Comparison of ENCODE assay signal across 1 cellular context in genomic region chr9:137948642-137949041, GRCh38.
TF ChIP-seq lines count a peak whose summit lies in the region.

No MANE protein-coding gene starts in this region.

TF ChIP-seq in HEK293, 187 proteins besides CTCF, POLR2A, EP300 and RAD21 (continued from another document and continues in another):
- TF ChIP-seq PRDM4 (tag by site-specific recombination; IDR thresholded peaks at IDR 0.05) (no peak), ZNF148 (tag by site-specific recombination; IDR thresholded peaks at IDR 0.05; ENCODE audit: borderline replicate concordance) (peak; percentile 89), ZNF664 (tag by site-specific recombination; IDR thresholded peaks at IDR 0.05) (no peak), ZNF248 (tag by site-specific recombination; IDR thresholded peaks at IDR 0.05) (peak; percentile 20; the same call in 1 of the 2 replicates), TSHZ1 (tag by site-specific recombination; IDR thresholded peaks at IDR 0.05; ENCODE audit: borderline replicate concordance) (no peak), ZNF777 (tag by site-specific recombination; IDR thresholded peaks at IDR 0.05; ENCODE audit: borderline replicate concordance) (peak; percentile 38; the same call in 1 of the 2 replicates), ZNF362 (tag by site-specific recombination; IDR thresholded peaks at IDR 0.05) (no peak), ZSCAN16 (tag by site-specific recombination; IDR thresholded peaks at IDR 0.05) (no peak), BCL6B (tag by site-specific recombination; IDR thresholded peaks at IDR 0.05) (peak; percentile 22; the same call in 1 of the 2 replicates), ZNF202 (tag by site-specific recombination; IDR thresholded peaks at IDR 0.05; ENCODE audit: borderline replicate concordance) (peak; percentile 47; the same call in 1 of the 2 replicates), ZNF239 (tag by site-specific recombination; IDR thresholded peaks at IDR 0.05) (no peak), ZNF514 (tag by site-specific recombination; IDR thresholded peaks at IDR 0.05) (peak; percentile 20; the same call in 1 of the 2 replicates), ZNF311 (tag by site-specific recombination; IDR thresholded peaks at IDR 0.05; ENCODE audit: borderline replicate concordance) (0 out of 2 replicates have a peak, but pooled peaks have one; percentile 33), PRDM6 (tag by site-specific recombination; IDR thresholded peaks at IDR 0.05) (no peak), ZNF157 (tag by site-specific recombination; IDR thresholded peaks at IDR 0.05) (peak; percentile 52; the same call in 1 of the 2 replicates), ZFP41 (tag by site-specific recombination; IDR thresholded peaks at IDR 0.05; ENCODE audit: borderline replicate concordance) (no peak), ZNF548 (tag by site-specific recombination; IDR thresholded peaks at IDR 0.05) (no peak), ZNF785 (tag by site-specific recombination; IDR thresholded peaks at IDR 0.05) (peak; percentile 59; the same call in 1 of the 2 replicates), ZNF843 (tag by site-specific recombination; IDR thresholded peaks at IDR 0.05) (0 out of 2 replicates have a peak, but pooled peaks have one; percentile 24), ZNF155 (tag by site-specific recombination; IDR thresholded peaks at IDR 0.05) (no peak), ZNF174 (tag by site-specific recombination; IDR thresholded peaks at IDR 0.05) (no peak), ZNF704 (tag by site-specific recombination; IDR thresholded peaks at IDR 0.05) (no peak), ZNF398 (tag by site-specific recombination; IDR thresholded peaks at IDR 0.05) (no peak; the same call in 1 of the 2 replicates), ZNF488 (tag by site-specific recombination; IDR thresholded peaks at IDR 0.05) (0 out of 2 replicates have a peak, but pooled peaks have one; percentile 29), KLF8 (tag by site-specific recombination; IDR thresholded peaks at IDR 0.05) (no peak), ZNF302 (tag by site-specific recombination; IDR thresholded peaks at IDR 0.05; ENCODE audit: low read depth) (peak; percentile 16; the same call in 1 of the 2 replicates), ZFHX2 (tag by site-specific recombination; conservative IDR thresholded peaks at IDR 0.05) (no peak), SALL2 (tag by site-specific recombination; IDR thresholded peaks at IDR 0.05; ENCODE audit: borderline replicate concordance) (0 out of 2 replicates have a peak, but pooled peaks have one; percentile 21), YY1 (tag by site-specific recombination; IDR thresholded peaks at IDR 0.05) (no peak), ZNF600 (tag by site-specific recombination; IDR thresholded peaks at IDR 0.05) (no peak), ZNF391 (tag by site-specific recombination; IDR thresholded peaks at IDR 0.05; ENCODE audit: borderline replicate concordance, low read depth) (no peak), ZNF223 (tag by site-specific recombination; IDR thresholded peaks at IDR 0.05) (no peak), ZNF169 (tag by site-specific recombination; IDR thresholded peaks at IDR 0.05) (0 out of 2 replicates have a peak, but pooled peaks have one; percentile 37), ZNF140 (tag by site-specific recombination; IDR thresholded peaks at IDR 0.05) (no peak), ZNF274 (IDR thresholded peaks at IDR 0.05; ENCODE audit: low read length) (no peak), ZNF274 (tag by site-specific recombination; IDR thresholded peaks at IDR 0.05; ENCODE audit: borderline replicate concordance) (0 out of 2 replicates have a peak, but pooled peaks have one; percentile 25), ZNF692 (tag by site-specific recombination; IDR thresholded peaks at IDR 0.05) (no peak), ZNF747 (tag by site-specific recombination; IDR thresholded peaks at IDR 0.05) (no peak; the same call in 1 of the 2 replicates)
